In genomic region chr1:21921100-21921875, GRCh38 we compare ENCODE assay signal across 11 cellular contexts. TPM values are rescaled to one million over a fixed set of nuclear protein-coding genes. Genes with fewer than 3 reads are reported as not detected.
DNase-seq lines count a peak whose midpoint lies in the region; ATAC-seq and TF ChIP-seq lines count a peak whose summit lies in the region.
"Had no signal": no experiment of that assay in that cellular context is flagged by ENCODE, and none has a peak within 500 bp of the region (broad histone marks: within the 10 kb centered on the region; RNA-seq: fewer than 3 reads in every experiment).

No MANE protein-coding gene starts in this region.

- BruUV-seq in Panc1 (replicated peaks; lab: Mats Ljungman, UMichigan): no TSS peak

- H3K4me1 ChIP-seq in Panc1 (ENCODE audit: control insufficient read depth, insufficient read depth, low read length) (peaks cover 70% of the 10 kb centered on the region), esophagus squamous epithelium (peaks cover 15 to 99% (median 68%) of the 10 kb centered on the region in 3 donors)

- H3K36me3 ChIP-seq in Panc1 (ENCODE audit: control insufficient read depth, insufficient read depth, low read length) (no peaks in the 10 kb centered on the region), esophagus squamous epithelium (peaks cover 0 to 18% (median 0%) of the 10 kb centered on the region in 3 donors)

- no peaks in the 10 kb centered on the region for H3K27me3 ChIP-seq in Panc1 (ENCODE audit: control insufficient read depth, insufficient read depth, low read length)
- no peaks in the 10 kb centered on the region for H3K27me3 ChIP-seq in esophagus squamous epithelium

- ATAC-seq in Panc1: peak; percentile 29
- ATAC-seq in GM21360 (IDR thresholded peaks at IDR 0.05; ENCODE audit: unreplicated experiment): no peak
- ATAC-seq: activated naive CD8-positive, alpha-beta T cell treated with anti-CD3 and anti-CD28 coated beads, Interleukin-2, amount 50 U/mL, for 24 hours; T-cell had no signal

- no peaks in the 10 kb centered on the region for H3K27me3 Mint-ChIP-seq in nephron progenitor cell (ENCODE audit: low read depth, poor library complexity)
- no peaks in the 10 kb centered on the region for H3K27me3 Mint-ChIP-seq in type B pancreatic cell
- H3K27me3 Mint-ChIP-seq: activated naive CD8-positive, alpha-beta T cell treated with anti-CD3 and anti-CD28 coated beads, Interleukin-2, amount 50 U/mL, for 24 hours; T-cell had no signal

- H3K4me3 ChIP-seq in Panc1 (ENCODE audit: low read depth in 2 of 2, low read length in 2 of 2) (no peak overlapping the region), esophagus squamous epithelium (no peak overlapping the region)

- in situ Hi-C loops in Panc1 (cut with HindIII; ENCODE audit: low pct_unique_long_range_greater_than_20kb, low sequenced_read_pairs): no loop called here

- intact Hi-C loops in Panc1 (cut with micrococcal nuclease; ENCODE audit: unreplicated experiment) (no loop called here), esophagus squamous epithelium (cut with DNase I) (no loop called here)

- POLR2A ChIA-PET in Panc1 (lab: Charles Lee): no interaction called here

- no peaks in the 10 kb centered on the region for H3K36me3 Mint-ChIP-seq in nephron progenitor cell (ENCODE audit: low read depth)
- H3K36me3 Mint-ChIP-seq in type B pancreatic cell: peaks cover 3% of the 10 kb centered on the region
- H3K36me3 Mint-ChIP-seq: T-cell had no signal

- H3K9me3 Mint-ChIP-seq in nephron progenitor cell (no peaks in the 10 kb centered on the region), type B pancreatic cell (no peaks in the 10 kb centered on the region)
- H3K9me3 Mint-ChIP-seq: activated naive CD8-positive, alpha-beta T cell treated with anti-CD3 and anti-CD28 coated beads, Interleukin-2, amount 50 U/mL, for 24 hours; T-cell had no signal

- H3K27ac ChIP-seq in Panc1 (ENCODE audit: low read length) (peak overlapping the region; percentile 86), esophagus squamous epithelium (peak overlapping the region; percentile 75 to 97 (median 90))

- peak overlapping the region; percentile 49 for H3K27ac Mint-ChIP-seq in nephron progenitor cell
- H3K27ac Mint-ChIP-seq in type B pancreatic cell: peak overlapping the region; percentile 32
- H3K27ac Mint-ChIP-seq: activated naive CD8-positive, alpha-beta T cell treated with anti-CD3 and anti-CD28 coated beads, Interleukin-2, amount 50 U/mL, for 24 hours had no signal

- peaks cover 61% of the 10 kb centered on the region for H3K4me1 Mint-ChIP-seq in nephron progenitor cell
- peaks cover 42% of the 10 kb centered on the region for H3K4me1 Mint-ChIP-seq in type B pancreatic cell (ENCODE audit: unreplicated experiment)
- H3K4me1 Mint-ChIP-seq: activated naive CD8-positive, alpha-beta T cell treated with anti-CD3 and anti-CD28 coated beads, Interleukin-2, amount 50 U/mL, for 24 hours; T-cell had no signal

- no peak for DNase-seq in Panc1 (ENCODE audit: low read depth, low spot score)
- no peak for DNase-seq in esophagus squamous epithelium (lab: John Stamatoyannopoulos, UW)
- DNase-seq in nephron progenitor cell: peak; percentile 52
- DNase-seq in type B pancreatic cell (ENCODE audit: extremely low spot score, unreplicated experiment): no peak
- DNase-seq in activated CD4-positive, alpha-beta T cell treated with anti-CD3 and anti-CD28 coated beads, Interleukin-2, amount 50 U/mL, for 1 hour: no peak
- DNase-seq in NCI-H187 treated with DMSO at 0.1 percent for 48 hours (lab: John Stamatoyannopoulos, UW): no peak
- DNase-seq: activated naive CD8-positive, alpha-beta T cell treated with anti-CD3 and anti-CD28 coated beads, Interleukin-2, amount 50 U/mL, for 24 hours; KG1; T-cell had no signal

- CTCF ChIA-PET in Panc1 (lab: Charles Lee): no interaction called here

- H3K4me3 Mint-ChIP-seq in nephron progenitor cell (peak overlapping the region; percentile 19), type B pancreatic cell (peak overlapping the region; percentile 31)
- H3K4me3 Mint-ChIP-seq: activated naive CD8-positive, alpha-beta T cell treated with anti-CD3 and anti-CD28 coated beads, Interleukin-2, amount 50 U/mL, for 24 hours; T-cell had no signal

- TF ChIP-seq CTCF in Panc1 (IDR thresholded peaks at IDR 0.05) (no peak), esophagus squamous epithelium (IDR thresholded peaks at IDR 0.05) (no peak), nephron progenitor cell (IDR thresholded peaks at IDR 0.05) (no peak), type B pancreatic cell (conservative IDR thresholded peaks at IDR 0.05) (no peak)

- TF ChIP-seq POLR2A in esophagus squamous epithelium (IDR thresholded peaks at IDR 0.05): no peak

- 68 to 80% methylated on average over 2 to 6 of the region's 11 CpGs for WGBS in esophagus squamous epithelium, 2 donors

- H3K9me3 ChIP-seq in Panc1 (ENCODE audit: control insufficient read depth, insufficient read depth, low read depth, low read length) (no peaks in the 10 kb centered on the region), esophagus squamous epithelium (no peaks in the 10 kb centered on the region)

RNA-seq across cellular contexts. Expression of gene HSPG2, which starts 15.8 kb away (rescaled TPM):
- total RNA-seq in Panc1 (2021; ENCODE audit: unreplicated experiment) (171 TPM), esophagus squamous epithelium (100 to 1,000 TPM in 1 of 4 donors, 10 to 100 TPM in 3; 44.9 to 107 (median 54.2) TPM), type B pancreatic cell (ENCODE audit: low replicate concordance) (124 and 130 TPM in 2 replicates)
- polyA plus RNA-seq in Panc1 (2012; ENCODE audit: insufficient read length): 324 TPM

RNA-seq across cellular contexts. Expression of gene CELA3B, which starts 55.5 kb away (rescaled TPM):
- total RNA-seq in Panc1 (2021; ENCODE audit: unreplicated experiment) (3.4 TPM), esophagus squamous epithelium (not detected), type B pancreatic cell (ENCODE audit: low replicate concordance) (not detected in 2 replicates)
- polyA plus RNA-seq in Panc1 (2012; ENCODE audit: insufficient read length): not detected
- total RNA-seq: activated CD8-positive, alpha-beta memory T cell treated with anti-CD3 and anti-CD28 coated beads for 36 hours had no signal
